In the genomic region with DNA sequence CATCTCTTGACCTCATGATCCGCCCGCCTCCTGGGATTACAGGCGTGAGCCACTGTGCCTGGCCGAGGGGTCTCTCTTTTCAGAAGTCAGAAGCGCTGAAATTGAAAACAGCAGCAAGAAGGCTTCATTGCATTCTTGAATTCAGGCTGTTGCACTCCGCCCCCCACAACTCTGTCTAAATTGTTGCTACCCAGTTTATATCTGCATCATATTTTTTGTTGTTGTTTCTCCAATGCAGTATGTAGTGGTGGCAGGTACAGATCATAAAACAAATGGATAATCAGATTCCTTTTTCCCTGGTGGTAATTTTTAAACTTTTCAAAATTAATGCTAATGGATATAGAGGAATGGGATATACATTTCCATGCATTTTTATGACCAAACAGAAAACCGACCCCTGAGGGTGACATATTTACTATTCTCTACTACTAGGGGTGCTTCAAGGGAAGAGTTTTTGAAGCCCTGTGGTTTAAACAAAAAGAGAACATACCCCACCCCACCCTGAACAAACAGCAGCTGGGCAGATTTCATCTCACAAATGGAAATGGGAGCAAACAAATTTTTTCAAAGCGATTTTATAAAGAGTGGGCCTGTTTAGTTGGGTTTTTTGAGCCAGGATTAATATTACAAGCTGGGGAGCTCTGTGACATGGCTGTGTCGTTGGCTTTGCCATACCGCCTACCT, we compare ENCODE assay signal across 20 cellular contexts. TPM values are rescaled to one million over a fixed set of nuclear protein-coding genes. Genes with fewer than 3 reads are reported as not detected.
DNase-seq lines count a peak whose midpoint lies in the region; ATAC-seq, FAIRE-seq and TF ChIP-seq lines count a peak whose summit lies in the region.
"Had no signal": no experiment of that assay in that cellular context is flagged by ENCODE, and none has a peak within 500 bp of the region (broad histone marks: within the 10 kb centered on the region; RNA-seq: fewer than 3 reads in every experiment).

No MANE protein-coding gene starts in this region.

- H3K27ac Mint-ChIP-seq in CD4-positive, alpha-beta T cell = no peak overlapping the region
- H3K27ac Mint-ChIP-seq in astrocyte (ENCODE audit: unreplicated experiment) = peak overlapping the region; percentile 6
- H3K27ac Mint-ChIP-seq: memory B cell had no signal

- H3K79me2 ChIP-seq in astrocyte (ENCODE audit: insufficient read depth, low read length) = no peaks in the 10 kb centered on the region

- no peak for TF ChIP-seq CTCF in CD4-positive, alpha-beta T cell (IDR thresholded peaks at IDR 0.05)
- TF ChIP-seq CTCF in astrocyte (IDR thresholded peaks at IDR 0.05; ENCODE audit: insufficient read depth, low read depth, low read length) (no peak), lower lobe of right lung (IDR thresholded peaks at IDR 0.05) (no peak)

- no peaks in the 10 kb centered on the region for H3K9me3 Mint-ChIP-seq in CD4-positive, alpha-beta T cell
- H3K9me3 Mint-ChIP-seq in astrocyte (ENCODE audit: unreplicated experiment) = no peaks in the 10 kb centered on the region
- H3K9me3 Mint-ChIP-seq: memory B cell had no signal

- H3K4me3 Mint-ChIP-seq in CD4-positive, alpha-beta T cell = peak overlapping the region; percentile 72
- H3K4me3 Mint-ChIP-seq in astrocyte (ENCODE audit: unreplicated experiment) = no peak overlapping the region
- H3K4me3 Mint-ChIP-seq: memory B cell had no signal

- FAIRE-seq in astrocyte (lab: Jason Lieb, UNC) = no peak

- no peaks in the 10 kb centered on the region for H3K27me3 ChIP-seq in CD4-positive, alpha-beta T cell (ENCODE audit: control insufficient read depth, insufficient read depth, low read length)
- peaks cover 4% of the 10 kb centered on the region for H3K27me3 ChIP-seq in astrocyte (ENCODE audit: insufficient read depth, low read length)
- H3K27me3 ChIP-seq in lower lobe of right lung (ENCODE audit: low read depth) = peaks cover 20% of the 10 kb centered on the region

- CTCF ChIA-PET in CD4-positive, alpha-beta T cell (lab: Charles Lee) = interaction anchor here (0.6 to 2.9 kb wide), 7 partner anchors 11 to 564 kb away, joined by 3 to 15 read pairs (median 5); no protein-coding TSS in a partner anchor

- H3K27ac ChIP-seq in CD4-positive, alpha-beta T cell (ENCODE audit: low read depth, low read length) = peak overlapping the region; percentile 68
- H3K27ac ChIP-seq in astrocyte (ENCODE audit: low read depth, low read length) (no peak overlapping the region), lower lobe of right lung (no peak overlapping the region)
- H3K27ac ChIP-seq: C4-2B, heart right ventricle had no signal

- peak; percentile 35 for ATAC-seq in CD4-positive, alpha-beta T cell (ENCODE audit: poor library complexity)
- ATAC-seq in HG03196 (IDR thresholded peaks at IDR 0.05; ENCODE audit: unreplicated experiment) (no peak), lower lobe of right lung (no peak)
- ATAC-seq: heart right ventricle, PC-3 had no signal

- H3K9me3 ChIP-seq in CD4-positive, alpha-beta T cell (ENCODE audit: control insufficient read depth, low read length) = no peaks in the 10 kb centered on the region
- H3K9me3 ChIP-seq in astrocyte (ENCODE audit: insufficient read depth, low read depth, low read length) = no peaks in the 10 kb centered on the region
- no peaks in the 10 kb centered on the region for H3K9me3 ChIP-seq in lower lobe of right lung
- H3K9me3 ChIP-seq: heart right ventricle had no signal

- peaks cover 95% of the 10 kb centered on the region for H3K4me1 Mint-ChIP-seq in CD4-positive, alpha-beta T cell (ENCODE audit: low read depth)
- H3K4me1 Mint-ChIP-seq in astrocyte (ENCODE audit: low read depth, unreplicated experiment) = peaks cover 18% of the 10 kb centered on the region

- POLR2A ChIA-PET in CD4-positive, alpha-beta T cell (lab: Charles Lee) = interaction anchor here (0.7 to 2.8 kb wide), 9 partner anchors 14 to 400 kb away, joined by 3 to 13 read pairs (median 4); partner anchors contain the start of genes GRAP2 and TMA7B

- no peaks in the 10 kb centered on the region for H3K4me1 ChIP-seq in astrocyte (ENCODE audit: insufficient read depth, low read length)
- H3K4me1 ChIP-seq in lower lobe of right lung = peaks cover 11% of the 10 kb centered on the region

- H3K36me3 ChIP-seq in astrocyte (ENCODE audit: insufficient read depth, low read length) (no peaks in the 10 kb centered on the region), lower lobe of right lung (no peaks in the 10 kb centered on the region)
- H3K36me3 ChIP-seq: heart right ventricle had no signal

- H3K27me3 Mint-ChIP-seq in CD4-positive, alpha-beta T cell = no peaks in the 10 kb centered on the region
- H3K27me3 Mint-ChIP-seq in astrocyte (ENCODE audit: low read depth, unreplicated experiment) = no peaks in the 10 kb centered on the region
- H3K27me3 Mint-ChIP-seq: memory B cell had no signal

- no peak overlapping the region for H2AFZ ChIP-seq in astrocyte (ENCODE audit: low read depth, low read length)

- H3K4me2 ChIP-seq in astrocyte (ENCODE audit: low read length) = no peak overlapping the region

- H3K36me3 Mint-ChIP-seq in CD4-positive, alpha-beta T cell (ENCODE audit: low read depth) = peaks cover 61% of the 10 kb centered on the region
- H3K36me3 Mint-ChIP-seq in astrocyte (ENCODE audit: low read depth, unreplicated experiment) = no peaks in the 10 kb centered on the region

- H3K4me3 ChIP-seq in astrocyte (ENCODE audit: insufficient read depth, low read depth, low read length) (no peak overlapping the region), lower lobe of right lung (no peak overlapping the region)
- H3K4me3 ChIP-seq: heart right ventricle had no signal

- no peaks in the 10 kb centered on the region for H4K20me1 ChIP-seq in astrocyte (ENCODE audit: insufficient read depth, low read length)

- no peak overlapping the region for H3K9ac ChIP-seq in astrocyte (ENCODE audit: low read length)

- DNase-seq in DMS79 treated with DMSO at 0.1 percent for 48 hours (lab: John Stamatoyannopoulos, UW) (peak; percentile 19), DMS79 (lab: John Stamatoyannopoulos, UW) (no peak), NCI-H69 (lab: John Stamatoyannopoulos, UW) (peak; percentile 85), astrocyte (ENCODE audit: low read depth) (no peak), lower lobe of right lung (no peak), SHP77 treated with DMSO at 0.1 percent for 48 hours (lab: John Stamatoyannopoulos, UW) (no peak)
- no peak for DNase-seq in CD4-positive, alpha-beta T cell
- DNase-seq: 8988T; caudate nucleus; heart right ventricle; Kasumi-1; NCI-H187 treated with DMSO at 0.1 percent for 48 hours; NCI-H524 treated with DMSO at 0.1 percent for 48 hours; stimulated activated naive CD4-positive, alpha-beta T cell treated with Interleukin-2 at 50 U/mL for 16 hours had no signal

- intact Hi-C loops in CD4-positive, alpha-beta T cell (cut with DNase I, micrococcal nuclease) = loop anchor here (1.0 to 5.0 kb wide), 8 partner anchors 15 to 412 kb away; partner anchors contain the start of genes ADSL (in 1 of the 2), FAM83F (in 1 of the 2) and RPS19BP1 (in 1 of the 2)
- intact Hi-C loops in lower lobe of right lung (cut with DNase I) = no loop called here

RNA-seq across cellular contexts. Expression of gene TMA7B, which starts 16.1 kb away (rescaled TPM):
- 1 to 10 TPM; 5.7 to 6.5 TPM for total RNA-seq in CD4-positive, alpha-beta T cell
- total RNA-seq in astrocyte (not detected in 2 replicates), lower lobe of right lung (1.4 TPM)
- total RNA-seq: heart right ventricle, PC-3, renal cortical epithelial cell had no signal

RNA-seq across cellular contexts. Expression of gene GRAP2, which starts 43.2 kb away (rescaled TPM):
- 10 to 100 TPM; 65.3 to 75.6 TPM for total RNA-seq in CD4-positive, alpha-beta T cell
- total RNA-seq in astrocyte (0.23 and 1.2 TPM in 2 replicates), lower lobe of right lung (9.5 TPM)
- total RNA-seq: PC-3, renal cortical epithelial cell had no signal

RNA-seq across cellular contexts. Expression of gene ENTHD1, which starts 50.5 kb away (rescaled TPM):
- under 1 TPM in 1 of 2 experiments, not detected in 1; 0.47 TPM for total RNA-seq in CD4-positive, alpha-beta T cell
- total RNA-seq in astrocyte = not detected in 2 replicates
- not detected for total RNA-seq in lower lobe of right lung
- total RNA-seq: PC-3, renal cortical epithelial cell, ureter had no signal

RNA-seq across cellular contexts. Expression of gene FAM83F, which starts 50.7 kb away (rescaled TPM):
- total RNA-seq in CD4-positive, alpha-beta T cell = 1 to 10 TPM; 5.2 to 6.8 TPM
- 0.79 and 0.82 TPM in 2 replicates for total RNA-seq in astrocyte
- 1.4 TPM for total RNA-seq in lower lobe of right lung

Comparison
In these comparisons a context has a peak if more than half of its experiments do, and no peak if none do; other contexts are left out.
1. DNase-seq: peak in DMS79 treated with DMSO at 0.1 percent for 48 hours (single experiment) and NCI-H69 (single experiment); none in DMS79 (single experiment), CD4-positive, alpha-beta T cell (0 of 10), astrocyte (single experiment), lower lobe of right lung (single experiment) and SHP77 treated with DMSO at 0.1 percent for 48 hours (single experiment).